10 cellular contexts compared by ENCODE assay signal in genomic region chr7:17506090-17506489, GRCh38.
A peak's percentile ranks its signal among the peaks of the same experiment; 100 is the strongest.
DNase-seq lines count a peak whose midpoint lies in the region; ATAC-seq, FAIRE-seq and TF ChIP-seq lines count a peak whose summit lies in the region.
"Had no signal": no experiment of that assay in that cellular context is flagged by ENCODE, and none has a peak within 500 bp of the region (broad histone marks: within the 10 kb centered on the region; RNA-seq: fewer than 3 reads in every experiment).

No MANE protein-coding gene starts in this region.

- peak; percentile 88 for ATAC-seq in GM21360 (IDR thresholded peaks at IDR 0.05; ENCODE audit: unreplicated experiment)
- peak; percentile 88 for ATAC-seq in HG03442 (IDR thresholded peaks at IDR 0.05; ENCODE audit: unreplicated experiment)
- ATAC-seq: natural killer cell had no signal

- peak; percentile 23 for DNase-seq in GM10248 (ENCODE audit: extremely low spot score)
- DNase-seq in germinal center (ENCODE audit: low spot score), result peak; percentile 50
- no peak for DNase-seq in UCSD-AML1 (lab: John Stamatoyannopoulos, UW; ENCODE audit: unreplicated experiment)
- no peak for DNase-seq in DMS 273 (lab: John Stamatoyannopoulos, UW; ENCODE audit: unreplicated experiment)
- DNase-seq in urothelium cell line (ENCODE audit: low spot score), result no peak
- DNase-seq in NCI-H2107 treated with DMSO at 0.1 percent for 48 hours (lab: John Stamatoyannopoulos, UW; ENCODE audit: unreplicated experiment), result no peak
- DNase-seq: CD4-positive, alpha-beta memory T cell; natural killer cell had no signal

- POLR2A ChIA-PET in GM10248 (lab: Yijun Ruan, JAX), result no interaction called here

- CTCF ChIA-PET in GM10248 (lab: Yijun Ruan, JAX), result interaction anchor here (0.8 to 1.5 kb wide), 4 partner anchors 9 to 205 kb away, joined by 3 to 5 read pairs (median 4); no protein-coding TSS in a partner anchor

- FAIRE-seq in urothelium cell line (lab: Jason Lieb, UNC), result no peak

- no peak for TF ChIP-seq CTCF in GM10248 (IDR thresholded peaks at IDR 0.05; ENCODE audit: control extremely low read depth, extremely low read depth, low read depth, missing control alignments)

Comparison
In these comparisons a context has a peak if more than half of its experiments do, and no peak if none do; other contexts are left out.
1. DNase-seq: peak in GM10248 (single experiment) and germinal center (single experiment); none in UCSD-AML1 (single experiment), DMS 273 (single experiment), urothelium cell line (single experiment) and NCI-H2107 treated with DMSO at 0.1 percent for 48 hours (single experiment).